Comparison of ENCODE assay signal across 7 cellular contexts in genomic region chr6:158645064-158646022, GRCh38. TPM values are rescaled to one million over a fixed set of nuclear protein-coding genes. Genes with fewer than 3 reads are reported as not detected.
DNase-seq lines count a peak whose midpoint lies in the region; ATAC-seq and TF ChIP-seq lines count a peak whose summit lies in the region.

No MANE protein-coding gene starts in this region.

- no peak for DNase-seq in GM23248
- no peak for DNase-seq in SK-N-MC (ENCODE audit: low read depth, low spot score)
- no peak for DNase-seq in epithelial cell of prostate (ENCODE audit: low read depth, low spot score)
- no peak for DNase-seq in A172 (ENCODE audit: low spot score)
- no peak for DNase-seq in H4 (ENCODE audit: low spot score)

- peaks cover 38% of the 10 kb centered on the region for H3K79me2 ChIP-seq in GM23248 (ENCODE audit: insufficient read depth)
- H3K79me2 ChIP-seq in parathyroid adenoma: peaks cover 4% of the 10 kb centered on the region

- peaks cover 49% of the 10 kb centered on the region for H3F3A ChIP-seq in GM23248 (ENCODE audit: insufficient read depth)

- no peak for TF ChIP-seq CTCF in parathyroid adenoma (IDR thresholded peaks at IDR 0.05)

- H3K4me1 ChIP-seq in GM23248 (ENCODE audit: insufficient read depth) (peaks cover 52% of the 10 kb centered on the region), parathyroid adenoma (peaks cover 28% of the 10 kb centered on the region)

- peak overlapping the region; percentile 93 for H3K4me2 ChIP-seq in GM23248 (ENCODE audit: unreplicated experiment)
- H3K4me2 ChIP-seq in parathyroid adenoma (ENCODE audit: low read length): peak overlapping the region; percentile 94

- WGBS in GM23248 (ENCODE audit: low coverage in 1 of 2, low lambda C conversion rate in 2 of 2, missing lambda C conversion rate in 2 of 2), 2 experiments: 26 to 27% methylated on average over 21 of the region's 21 CpGs

- H3K9ac ChIP-seq in GM23248: peak overlapping the region; percentile 99
- peak overlapping the region; percentile 75 for H3K9ac ChIP-seq in SK-N-MC (ENCODE audit: insufficient read length)
- no peak overlapping the region for H3K9ac ChIP-seq in parathyroid adenoma

- H2AFZ ChIP-seq in GM23248: peak overlapping the region; percentile 71
- H2AFZ ChIP-seq in parathyroid adenoma: peak overlapping the region; percentile 85

- peak overlapping the region; percentile 84 for H3K4me3 ChIP-seq in GM23248
- peak overlapping the region; percentile 98 for H3K4me3 ChIP-seq in SK-N-MC
- H3K4me3 ChIP-seq in parathyroid adenoma (ENCODE audit: low read depth, low read length): peak overlapping the region; percentile 97

- peaks cover 4% of the 10 kb centered on the region; the same call in 1 of the 2 replicates for H4K20me1 ChIP-seq in GM23248 (ENCODE audit: insufficient read depth)

- H3K27ac ChIP-seq in GM23248 (peak overlapping the region; percentile 95), SK-N-MC (no peak overlapping the region), epithelial cell of prostate (peak overlapping the region; percentile 93), parathyroid adenoma (peak overlapping the region; percentile 92)

- H3K36me3 ChIP-seq in GM23248 (ENCODE audit: low read depth): peaks cover 4% of the 10 kb centered on the region; the same call in 1 of the 2 replicates
- no peaks in the 10 kb centered on the region; the same call in 1 of the 2 replicates for H3K36me3 ChIP-seq in SK-N-MC (ENCODE audit: insufficient read depth, low read length)
- H3K36me3 ChIP-seq in parathyroid adenoma (ENCODE audit: control insufficient read depth, insufficient read depth, low read length): no peaks in the 10 kb centered on the region

- ATAC-seq in HG03159 (IDR thresholded peaks at IDR 0.05; ENCODE audit: unreplicated experiment): no peak

- no peaks in the 10 kb centered on the region for H3K9me2 ChIP-seq in GM23248 (ENCODE audit: insufficient read depth)

- in situ Hi-C loops in GM23248 (cut with MboI): no loop called here

- H3K27me3 ChIP-seq in GM23248 (replicated peaks; ENCODE audit: insufficient read depth) (no peaks in the 10 kb centered on the region), parathyroid adenoma (ENCODE audit: control insufficient read depth, insufficient read depth, low read length) (no peaks in the 10 kb centered on the region)

- H3K9me3 ChIP-seq in GM23248 (ENCODE audit: low read depth): no peaks in the 10 kb centered on the region
- H3K9me3 ChIP-seq in SK-N-MC (ENCODE audit: low read depth, low read length): no peaks in the 10 kb centered on the region
- no peaks in the 10 kb centered on the region for H3K9me3 ChIP-seq in parathyroid adenoma (ENCODE audit: control insufficient read depth, low read length)

RNA-seq across cellular contexts. Expression of gene DYNLT1, which starts 0.8 kb away (rescaled TPM):
- 79.7 and 86.4 TPM in 2 replicates for total RNA-seq in GM23248 (2014; rRNA removed; shearing (Covaris generic))
- 368 TPM in 2 replicates for polyA plus RNA-seq in GM23248 (2016; fragmentation: Nextera tagmentation; extraction: Ambion mirVana)
- total RNA-seq in A172 (2014; rRNA removed; shearing (Covaris generic)): 128 and 154 TPM in 2 replicates
- total RNA-seq in H4 (2014; rRNA removed; shearing (Covaris generic)): 40.1 and 58.7 TPM in 2 replicates

RNA-seq across cellular contexts. Expression of gene SYTL3, which starts 4.5 kb away (rescaled TPM):
- total RNA-seq in GM23248 (2014; rRNA removed; shearing (Covaris generic)): 2.1 and 11.8 TPM in 2 replicates
- polyA plus RNA-seq in GM23248 (2016; fragmentation: Nextera tagmentation; extraction: Ambion mirVana): 2.3 and 3.8 TPM in 2 replicates
- total RNA-seq in A172 (2014; rRNA removed; shearing (Covaris generic)): 1.7 and 2.0 TPM in 2 replicates
- total RNA-seq in H4 (2014; rRNA removed; shearing (Covaris generic)): 1.0 TPM in 1 of 2 replicates, not detected in the other
